ENCODE assay signal across 20 cellular contexts in the genomic region with DNA sequence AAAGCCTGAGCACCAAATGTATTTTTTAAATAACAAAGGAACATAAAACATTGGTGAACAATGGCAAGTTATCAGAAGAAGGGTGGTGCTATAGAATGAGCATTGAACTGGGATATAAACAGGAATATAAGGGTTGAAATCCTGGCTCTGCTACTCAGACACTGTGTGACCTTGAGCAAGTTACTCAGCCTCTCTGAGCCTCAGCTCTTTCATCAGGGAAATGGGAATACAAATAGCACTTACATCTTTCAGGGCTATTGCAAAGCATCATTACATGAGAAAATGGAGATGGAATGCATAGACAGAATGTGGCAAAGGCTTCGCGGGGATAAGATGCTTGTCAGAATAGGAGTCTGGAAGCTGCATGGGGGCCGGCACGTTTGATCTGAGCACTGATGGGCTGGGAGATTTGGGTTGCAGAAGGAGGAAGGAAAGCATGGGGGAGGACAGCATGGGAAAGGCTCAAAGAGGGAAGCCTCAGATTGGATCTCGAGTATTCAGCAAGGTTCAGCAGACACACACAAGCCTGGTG. TPM values are rescaled to one million over a fixed set of nuclear protein-coding genes. Genes with fewer than 3 reads are reported as not detected.
"Had no signal": no experiment of that assay in that cellular context is flagged by ENCODE, and none has a peak within 500 bp of the region (broad histone marks: within the 10 kb centered on the region; RNA-seq: fewer than 3 reads in every experiment).

No MANE protein-coding gene starts in this region.

- DNase-seq: activated CD4-positive, alpha-beta T cell treated with anti-CD3 and anti-CD28 coated beads, Interleukin-2, amount 10 ng/mL, durations not matched to agents 24 days and 14 days; activated CD8-positive, alpha-beta T cell treated with anti-CD3 and anti-CD28 coated beads for 36 hours; activated naive CD4-positive, alpha-beta T cell treated with Interleukin-2 at 50 U/mL for 16 hours; activated naive CD8-positive, alpha-beta T cell treated with anti-CD3 and anti-CD28 coated beads, Interleukin-2, amount 10 ng/mL, durations not matched to agents 7 days and 5 days; activated T-cell treated with anti-CD3 and anti-CD28 coated beads, Interleukin-2, amount 50 U/mL, for 24 hours; amygdala; body of pancreas; caudate nucleus; dorsolateral prefrontal cortex; nephron progenitor cell; occipital lobe; stimulated activated CD4-positive, alpha-beta T cell treated with anti-CD3 and anti-CD28 coated beads, Interleukin-2, amount 100 ng/mL, for 24 hours; stimulated activated naive CD4-positive, alpha-beta T cell treated with Interleukin-2 at 50 U/mL for 16 hours; T-helper 1 cell; T1000 had no signal

- H3K9me3 ChIP-seq: body of pancreas, gastroesophageal sphincter had no signal

- FAIRE-seq: colon, islet of Langerhans had no signal

- H3K4me3 ChIP-seq: body of pancreas, dorsolateral prefrontal cortex, gastroesophageal sphincter had no signal

- ATAC-seq: activated CD8-positive, alpha-beta T cell treated with anti-CD3 and anti-CD28 coated beads for 36 hours; body of pancreas; gastroesophageal sphincter had no signal

- H3K4me1 ChIP-seq: body of pancreas had no signal

- H3K36me3 ChIP-seq: gastroesophageal sphincter had no signal

- H3K27me3 ChIP-seq: body of pancreas, gastroesophageal sphincter had no signal

RNA-seq across cellular contexts. Expression of gene CDH5, which starts 4.8 kb away (rescaled TPM):
- total RNA-seq: activated CD4-positive, alpha-beta T cell treated with anti-CD3 and anti-CD28 coated beads, Interleukin-2, amount 10 ng/mL, durations not matched to agents 24 days and 14 days; activated CD8-positive, alpha-beta T cell treated with anti-CD3 and anti-CD28 coated beads for 36 hours; activated naive CD8-positive, alpha-beta T cell treated with anti-CD3 and anti-CD28 coated beads, Interleukin-2, amount 10 ng/mL, durations not matched to agents 7 days and 5 days; activated T-helper 2 cell treated with anti-CD3 and anti-CD28 coated beads, Interferon-gamma antibody, Interleukin-2, Interleukin-4, amounts not matched to agents 10 μg/mL and 5 μg/mL and 100 μg/mL, durations not matched to agents 14 hours and 24 hours and 36 hours; myocyte had no signal
